ENCODE assay signal across 1 cellular context in genomic region chr9:37992924-37993349, GRCh38.
TF ChIP-seq lines count a peak whose summit lies in the region.

No MANE protein-coding gene starts in this region.

TF ChIP-seq in GM12878, 131 proteins besides CTCF, POLR2A, EP300 and RAD21 (continued from another document and continues in another):
- TF ChIP-seq PRDM15 (CRISPR knock-in tag; IDR thresholded peaks at IDR 0.05) (no peak), PKNOX1 (IDR thresholded peaks at IDR 0.05) (peak; percentile 70), CEBPB (IDR thresholded peaks at IDR 0.05; ENCODE audit: borderline replicate concordance in 1 of 2, low read depth in 2 of 2, low read length in 2 of 2) (no peak), KLF5 (IDR thresholded peaks at IDR 0.05; ENCODE audit: partially characterized antibody) (no peak), DPF2 (IDR thresholded peaks at IDR 0.05) (no peak), EED (IDR thresholded peaks at IDR 0.05; ENCODE audit: low read depth) (no peak), ZNF274 (IDR thresholded peaks at IDR 0.05; ENCODE audit: insufficient read depth, insufficient read length) (no peak), CUX1 (IDR thresholded peaks at IDR 0.05; ENCODE audit: insufficient replicate concordance, low read depth, low read length) (no peak), CHD4 (IDR thresholded peaks at IDR 0.05) (no peak), E2F8 (IDR thresholded peaks at IDR 0.05; ENCODE audit: low read depth, partially characterized antibody) (no peak), POLR2AphosphoS2 (IDR thresholded peaks at IDR 0.05; ENCODE audit: low read depth, low read length) (no peak), PAX8 (IDR thresholded peaks at IDR 0.05) (no peak), NR2C1 (IDR thresholded peaks at IDR 0.05) (no peak), HSF1 (IDR thresholded peaks at IDR 0.05; ENCODE audit: low read depth, low read length) (no peak), CBX5 (IDR thresholded peaks at IDR 0.05; ENCODE audit: low read depth) (no peak), ELK1 (IDR thresholded peaks at IDR 0.05; ENCODE audit: low read depth, low read length) (no peak), MYB (IDR thresholded peaks at IDR 0.05; ENCODE audit: borderline replicate concordance, low read depth, low read length) (no peak), KAT2A (conservative IDR thresholded peaks at IDR 0.05; ENCODE audit: control insufficient read depth, low read depth, low read length) (no peak), BMI1 (IDR thresholded peaks at IDR 0.05; ENCODE audit: borderline replicate concordance) (no peak), JUNB (IDR thresholded peaks at IDR 0.05) (no peak), CHD1 (IDR thresholded peaks at IDR 0.05; ENCODE audit: low read depth, low read length) (no peak), NFXL1 (IDR thresholded peaks at IDR 0.05; ENCODE audit: borderline replicate concordance) (no peak), FOS (IDR thresholded peaks at IDR 0.05; ENCODE audit: borderline replicate concordance, extremely low read depth, insufficient read length) (no peak), NFYA (IDR thresholded peaks at IDR 0.05; ENCODE audit: borderline replicate concordance, low read depth, low read length) (no peak), SMAD1 (IDR thresholded peaks at IDR 0.05; ENCODE audit: low read depth, partially characterized antibody) (no peak), NR2F1 (conservative IDR thresholded peaks at IDR 0.05) (no peak), MLLT1 (IDR thresholded peaks at IDR 0.05) (peak; percentile 25; the same call in 1 of the 2 replicates), ZNF687 (IDR thresholded peaks at IDR 0.05) (peak; percentile 54; the same call in 1 of the 2 replicates), POLR2AphosphoS5 (IDR thresholded peaks at IDR 0.05; ENCODE audit: low read length) (no peak), E4F1 (IDR thresholded peaks at IDR 0.05; ENCODE audit: borderline replicate concordance, partially characterized antibody) (no peak), NR2C2 (IDR thresholded peaks at IDR 0.05; ENCODE audit: borderline replicate concordance, control insufficient read depth, insufficient read length, low read depth) (no peak)
